1 cellular context compared by ENCODE assay signal in the genomic region with DNA sequence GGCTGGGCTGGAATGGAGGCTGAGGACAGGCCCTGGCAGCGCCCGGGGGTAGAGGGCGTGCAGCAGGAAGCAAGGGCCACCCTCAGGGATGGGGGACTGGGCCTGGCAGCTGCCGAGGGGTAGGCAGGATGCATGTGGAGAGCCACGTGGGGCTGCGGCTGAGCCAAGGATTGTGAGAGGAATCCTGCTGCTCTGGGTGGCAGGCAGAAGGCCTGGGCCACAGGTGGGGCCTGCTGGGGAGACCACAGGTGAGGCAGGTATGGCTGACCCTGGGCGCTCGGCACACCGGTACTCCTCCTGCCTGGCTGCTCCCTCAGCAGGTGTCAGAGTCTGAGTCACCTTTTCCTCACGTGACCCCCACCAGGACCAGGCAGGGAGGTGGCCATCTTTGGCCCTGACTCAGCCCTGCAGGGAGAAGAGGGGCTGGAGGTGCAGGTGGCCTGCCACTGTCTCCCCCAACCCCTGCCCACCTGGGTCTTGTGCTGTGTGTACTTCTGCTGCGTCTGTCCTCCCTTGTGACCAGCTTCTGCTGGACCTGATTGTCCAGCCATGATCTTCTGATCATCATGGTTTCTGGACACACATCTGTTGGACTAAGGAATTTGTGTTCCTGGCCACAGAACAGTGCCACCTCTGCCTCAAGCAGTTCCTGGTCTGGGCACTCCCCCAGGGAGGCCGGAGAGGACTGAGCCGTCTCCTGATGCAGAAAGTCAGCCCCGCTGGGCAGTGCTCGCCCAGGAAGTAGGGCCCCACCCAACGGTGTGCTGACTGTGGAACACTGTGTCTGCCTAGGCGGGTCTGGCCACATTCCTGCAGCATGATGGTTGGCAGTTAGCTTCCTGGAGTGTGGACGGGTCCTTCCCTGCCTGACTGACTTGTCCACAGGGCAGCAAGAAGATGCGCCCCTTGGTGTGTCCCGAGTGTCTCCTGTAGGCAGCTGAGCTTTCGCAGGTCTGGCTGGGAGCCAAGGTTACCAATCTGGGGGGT.
TF ChIP-seq lines count a peak whose summit lies in the region.

No MANE protein-coding gene starts in this region.

TF ChIP-seq in H1, 55 proteins besides CTCF, POLR2A, EP300 and RAD21:
- TF ChIP-seq USF2 (IDR thresholded peaks at IDR 0.05; ENCODE audit: low read length) (peak; percentile 36; the same call in 1 of the 2 replicates), JUND (IDR thresholded peaks at IDR 0.05; ENCODE audit: low read length) (peak; percentile 39; the same call in 1 of the 2 replicates), RXRA (IDR thresholded peaks at IDR 0.05; ENCODE audit: insufficient read depth, low read depth, low read length) (no peak)
